ENCODE assay signal across 8 cellular contexts in genomic region chr5:59660737-59661136, GRCh38.
DNase-seq lines count a peak whose midpoint lies in the region; ATAC-seq and TF ChIP-seq lines count a peak whose summit lies in the region.

No MANE protein-coding gene starts in this region.

- peaks cover 3% of the 10 kb centered on the region for H3F3A ChIP-seq in SK-N-SH (replicated peaks; ENCODE audit: insufficient read depth)

- peak; percentile 18 for TF ChIP-seq CTCF in HFF-Myc (IDR thresholded peaks at IDR 0.05; ENCODE audit: low read depth, low read length, missing control alignments)
- TF ChIP-seq CTCF in SK-N-SH (IDR thresholded peaks at IDR 0.05): peak; percentile 67
- TF ChIP-seq CTCF in lower lobe of right lung (IDR thresholded peaks at IDR 0.05): peak; percentile 19

- POLR2A ChIA-PET in SK-N-SH (lab: Yijun Ruan, JAX): no interaction called here

- H3K9me3 ChIP-seq in SK-N-SH (no peaks in the 10 kb centered on the region), lower lobe of right lung (no peaks in the 10 kb centered on the region)

- no peaks in the 10 kb centered on the region for H3K79me2 ChIP-seq in SK-N-SH (ENCODE audit: insufficient read depth)

- intact Hi-C loops in lower lobe of right lung (cut with DNase I): no loop called here

- peak; percentile 21 for DNase-seq in Daoy (ENCODE audit: low read depth)
- no peak for DNase-seq in HFF-Myc (ENCODE audit: extremely low read depth, low read depth)
- peak; percentile 21 for DNase-seq in SK-N-SH
- DNase-seq in lower lobe of right lung: no peak
- no peak for DNase-seq in stimulated activated CD4-positive, alpha-beta T cell treated with anti-CD3 and anti-CD28 coated beads, Interleukin-4, amount 100 ng/mL, for 4 hours
- DNase-seq in H4 (ENCODE audit: low spot score): no peak

- WGBS in SK-N-SH (ENCODE audit: low lambda C conversion rate): 64% methylated on average over 1 of the region's 1 CpG

- no peak overlapping the region for H3K4me2 ChIP-seq in SK-N-SH

- no peaks in the 10 kb centered on the region for H4K20me1 ChIP-seq in SK-N-SH (ENCODE audit: insufficient read depth)

- H3K4me1 ChIP-seq in SK-N-SH (ENCODE audit: control insufficient read depth in 1 of 2, insufficient read depth in 2 of 2, low read depth in 1 of 2, low read length in 1 of 2) (peaks cover 4 to 22% of the 10 kb centered on the region in 2 experiments; a peak in 3 of 4 replicates), lower lobe of right lung (peaks cover 23% of the 10 kb centered on the region)

- H3K4me3 ChIP-seq in HFF-Myc (replicated peaks; ENCODE audit: low read depth, low read length) (no peak overlapping the region), SK-N-SH (ENCODE audit: low read depth in 2 of 2, low read length in 1 of 2) (no peak overlapping the region), lower lobe of right lung (no peak overlapping the region)

- peak overlapping the region in 1 of 2 experiments; percentile 64; a peak in 2 of 4 replicates for H3K27ac ChIP-seq in SK-N-SH (ENCODE audit: low read depth in 2 of 2, low read length in 1 of 2)
- no peak overlapping the region for H3K27ac ChIP-seq in lower lobe of right lung

- no peak for TF ChIP-seq EP300 in SK-N-SH (IDR thresholded peaks at IDR 0.05; ENCODE audit: borderline replicate concordance in 1 of 2, low read depth in 1 of 2, low read length in 1 of 2)

- H3K9ac ChIP-seq in SK-N-SH: no peak overlapping the region

- CTCF ChIA-PET in SK-N-SH (lab: Yijun Ruan, JAX): interaction anchor here (0.6 to 4.5 kb wide), 39 partner anchors 8 to 486 kb away, joined by 3 to 70 read pairs (median 4); no protein-coding TSS in a partner anchor

- no peaks in the 10 kb centered on the region for H3K36me3 ChIP-seq in SK-N-SH (replicated peaks in 1 of 2; ENCODE audit: control insufficient read depth in 1 of 2, insufficient read depth in 2 of 2, low read length in 1 of 2)
- H3K36me3 ChIP-seq in lower lobe of right lung: no peaks in the 10 kb centered on the region

- 0 out of 2 replicates have a peak, but pooled peaks cover 3% of the 10 kb centered on the region for H3K9me2 ChIP-seq in SK-N-SH

- H3K27me3 ChIP-seq in SK-N-SH (ENCODE audit: insufficient read depth) (no peaks in the 10 kb centered on the region), lower lobe of right lung (ENCODE audit: low read depth) (no peaks in the 10 kb centered on the region)

- TF ChIP-seq RAD21 in SK-N-SH (IDR thresholded peaks at IDR 0.05; ENCODE audit: low read length): peak; percentile 77

- no peak overlapping the region for H2AFZ ChIP-seq in SK-N-SH (ENCODE audit: low read depth)

- ATAC-seq in lower lobe of right lung: peak in 1 of 2 donors; percentile 62
- no peak for ATAC-seq in GM18873 (IDR thresholded peaks at IDR 0.05; ENCODE audit: low FRiP score, unreplicated experiment)
- ATAC-seq in GM21723 (IDR thresholded peaks at IDR 0.05; ENCODE audit: unreplicated experiment): no peak

TF ChIP-seq in SK-N-SH, 30 proteins besides CTCF, POLR2A, EP300 and RAD21:
- no peak for TF ChIP-seq MXI1 (IDR thresholded peaks at IDR 0.05; ENCODE audit: low read depth, low read length)
- TF ChIP-seq CHD2 (IDR thresholded peaks at IDR 0.05; ENCODE audit: low read length, partially characterized antibody): no peak
- peak; percentile 59 for TF ChIP-seq SMC3 (IDR thresholded peaks at IDR 0.05; ENCODE audit: low read depth, low read length)
TF ChIP-seq in SK-N-SH: peak in this region for 1.

Comparison
In these comparisons a context has a peak if more than half of its experiments do, and no peak if none do; other contexts are left out.
1. DNase-seq: peak in Daoy (single experiment) and SK-N-SH (single experiment); none in HFF-Myc (single experiment), lower lobe of right lung (single experiment), stimulated activated CD4-positive, alpha-beta T cell treated with anti-CD3 and anti-CD28 coated beads, Interleukin-4, amount 100 ng/mL, for 4 hours (0 of 2) and H4 (single experiment).
2. Peak in every context shown above with its lines, with median percentiles within 50 percentile points of each other: CTCF ChIP-seq.